1 cellular context compared by ENCODE assay signal in genomic region chr6:30716879-30717128, GRCh38.
TF ChIP-seq lines count a peak whose summit lies in the region.

No MANE protein-coding gene starts in this region.

TF ChIP-seq in GM12878, 131 proteins besides CTCF, POLR2A, EP300 and RAD21:
- TF ChIP-seq NFYA (IDR thresholded peaks at IDR 0.05; ENCODE audit: borderline replicate concordance, low read depth, low read length) (no peak), SMARCA5 (IDR thresholded peaks at IDR 0.05) (0 out of 2 replicates have a peak, but pooled peaks have one; percentile 10), TBL1XR1 (IDR thresholded peaks at IDR 0.05; ENCODE audit: low read depth, low read length) (no peak), LARP7 (IDR thresholded peaks at IDR 0.05) (peak; percentile 57), ELK1 (IDR thresholded peaks at IDR 0.05; ENCODE audit: low read depth, low read length) (no peak), ZNF384 (IDR thresholded peaks at IDR 0.05; ENCODE audit: borderline replicate concordance, low read depth, low read length) (no peak), RBBP5 (conservative IDR thresholded peaks at IDR 0.05) (no peak), PAX8 (IDR thresholded peaks at IDR 0.05) (peak; percentile 87; the same call in 1 of the 2 replicates)
